In the genomic region with DNA sequence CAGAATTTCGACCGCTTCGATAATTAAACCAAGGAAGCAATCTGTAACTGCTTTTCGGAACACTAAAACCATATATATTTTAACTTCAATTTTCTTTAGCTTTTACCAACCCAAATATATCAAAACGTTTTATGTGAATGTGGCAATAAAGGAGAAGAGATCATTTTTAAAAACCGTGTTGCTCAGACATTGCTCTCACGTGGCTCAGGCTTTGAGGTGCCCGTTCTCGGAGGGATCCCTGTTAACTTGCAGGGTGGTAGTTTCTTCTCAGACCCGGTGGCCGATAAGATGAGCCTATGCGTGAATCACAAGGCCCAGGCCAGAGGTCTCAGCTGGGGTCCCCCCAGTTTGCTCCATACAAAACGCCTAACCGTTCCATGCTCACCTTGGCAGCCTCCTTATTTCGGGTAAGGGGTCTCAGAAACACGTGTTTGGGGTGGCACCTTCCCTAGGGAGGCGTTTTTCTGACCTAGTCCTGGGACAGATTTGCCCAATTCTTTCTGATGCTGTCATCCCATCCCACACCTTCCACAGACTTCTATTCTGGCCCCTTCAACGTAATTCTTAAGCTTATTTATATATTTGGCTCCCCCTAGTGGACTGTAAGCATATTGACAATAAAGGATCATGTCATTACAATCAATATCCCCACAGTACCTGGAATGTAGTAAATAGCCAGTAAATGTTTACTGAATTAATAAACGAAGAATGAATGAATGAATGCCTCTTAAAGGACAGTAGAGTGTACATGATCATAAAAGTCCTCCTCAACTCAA, we compare ENCODE assay signal across 8 cellular contexts. TPM values are rescaled to one million over a fixed set of nuclear protein-coding genes. Genes with fewer than 3 reads are reported as not detected.
DNase-seq lines count a peak whose midpoint lies in the region; ATAC-seq and TF ChIP-seq lines count a peak whose summit lies in the region.

No MANE protein-coding gene starts in this region.

- 16 to 23% (median 19%) methylated on average over 19 of the region's 19 CpGs for WGBS in adrenal gland, 4 donors

- TF ChIP-seq POLR2A in adrenal gland (IDR thresholded peaks at IDR 0.05), result no peak

- peak; percentile 83 for ATAC-seq in Panc1
- peak; percentile 92 for ATAC-seq in Right ventricle myocardium superior (ENCODE audit: poor library complexity)
- ATAC-seq in GM18520 (IDR thresholded peaks at IDR 0.05; ENCODE audit: unreplicated experiment), result no peak

- no peaks in the 10 kb centered on the region for H3K9me3 ChIP-seq in Panc1 (ENCODE audit: control insufficient read depth, insufficient read depth, low read depth, low read length)
- H3K9me3 ChIP-seq in adrenal gland (replicated peaks in 1 of 3), result no peaks in the 10 kb centered on the region

- H3K4me1 ChIP-seq in Panc1 (ENCODE audit: control insufficient read depth, insufficient read depth, low read length), result no peaks in the 10 kb centered on the region
- peaks cover 0 to 9% of the 10 kb centered on the region in 2 donors for H3K4me1 ChIP-seq in adrenal gland (replicated peaks in 1 of 2)

- peaks cover 2% of the 10 kb centered on the region; the same call in 1 of the 2 replicates for H3K27me3 ChIP-seq in Panc1 (ENCODE audit: control insufficient read depth, insufficient read depth, low read length)
- no peaks in the 10 kb centered on the region for H3K27me3 ChIP-seq in adrenal gland

- H3K36me3 ChIP-seq in Panc1 (ENCODE audit: control insufficient read depth, insufficient read depth, low read length) (no peaks in the 10 kb centered on the region), adrenal gland (replicated peaks in 1 of 2) (no peaks in the 10 kb centered on the region)

- no TSS peak for BruUV-seq in Panc1 (replicated peaks; lab: Mats Ljungman, UMichigan)

- intact Hi-C loops in Panc1 (cut with micrococcal nuclease; ENCODE audit: unreplicated experiment), result loop anchor here (5.0 kb wide), 1 partner anchor 226 kb away; no protein-coding TSS in a partner anchor
- intact Hi-C loops in adrenal gland (cut with DNase I), result no loop called here
- intact Hi-C loops in Right ventricle myocardium superior (cut with DNase I), result loop anchor here (10.0 kb wide), 1 partner anchor 229 kb away; no protein-coding TSS in a partner anchor

- POLR2A ChIA-PET in Panc1 (lab: Charles Lee), result no interaction called here

- H3K4me3 ChIP-seq in Panc1 (ENCODE audit: low read depth in 2 of 2, low read length in 2 of 2) (peak overlapping the region in 1 of 2 experiments; percentile 14; a peak in 2 of 4 replicates), adrenal gland (peak overlapping the region in 1 of 4 donors; percentile 44)

- in situ Hi-C loops in Panc1 (cut with HindIII; ENCODE audit: low pct_unique_long_range_greater_than_20kb, low sequenced_read_pairs), result no loop called here

- H3K27ac ChIP-seq in Panc1 (ENCODE audit: low read length), result no peak overlapping the region
- peak overlapping the region in 3 of 5 donors; percentile 45 to 70 (median 63) for H3K27ac ChIP-seq in adrenal gland

- TF ChIP-seq CTCF in Panc1 (IDR thresholded peaks at IDR 0.05) (peak; percentile 76), adrenal gland (IDR thresholded peaks at IDR 0.05) (peak; percentile 67 to 81 (median 78))

- peak; percentile 9 for DNase-seq in activated naive CD4-positive, alpha-beta T cell treated with Interleukin-2 at 50 U/mL for 16 hours
- no peak for DNase-seq in activated naive CD4-positive, alpha-beta T cell (lab: John Stamatoyannopoulos, UW)
- DNase-seq in KG1 (lab: John Stamatoyannopoulos, UW), result peak; percentile 80
- peak; percentile 15 for DNase-seq in Panc1 (ENCODE audit: low read depth, low spot score)
- DNase-seq in adrenal gland, result peak; percentile 26 to 57 (median 43)
- DNase-seq in Right ventricle myocardium superior, result peak; percentile 42
- peak; percentile 89 for DNase-seq in pons (ENCODE audit: low spot score)

- CTCF ChIA-PET in Panc1 (lab: Charles Lee), result interaction anchor here (0.6 to 1.2 kb wide), 13 partner anchors 9 to 1465 kb away, joined by 3 to 12 read pairs (median 4); no protein-coding TSS in a partner anchor

RNA-seq across cellular contexts. Expression of a gene that starts 48.2 kb away (rescaled TPM):
- total RNA-seq in Panc1 (2021; ENCODE audit: unreplicated experiment) (0.31 TPM), adrenal gland (1 to 10 TPM in 5 of 8 donors, under 1 TPM in 3; 0.36 to 3.6 (median 1.5) TPM), Right ventricle myocardium superior (24.6 TPM)
- polyA plus RNA-seq in Panc1 (2012; ENCODE audit: insufficient read length), result 0.19 TPM
- polyA plus RNA-seq in adrenal gland, result 1 to 10 TPM; 1.1 to 9.3 (median 4.3) TPM

Comparison
In these comparisons a context has a peak if more than half of its experiments do, and no peak if none do; other contexts are left out.
1. DNase-seq: peak in activated naive CD4-positive, alpha-beta T cell treated with Interleukin-2 at 50 U/mL for 16 hours (single experiment), KG1 (single experiment), Panc1 (single experiment), adrenal gland (7 of 7), Right ventricle myocardium superior (single experiment) and pons (single experiment); none in activated naive CD4-positive, alpha-beta T cell (0 of 4).
2. intact Hi-C loops: an anchor here in Panc1 (5.0 kb wide) and Right ventricle myocardium superior (10.0 kb wide); none called in adrenal gland.